20 cellular contexts compared by ENCODE assay signal in genomic region chr2:239800785-239801184, GRCh38.
DNase-seq lines count a peak whose midpoint lies in the region; ATAC-seq and TF ChIP-seq lines count a peak whose summit lies in the region.
"Had no signal": no experiment of that assay in that cellular context is flagged by ENCODE, and none has a peak within 500 bp of the region (broad histone marks: within the 10 kb centered on the region; RNA-seq: fewer than 3 reads in every experiment).

No MANE protein-coding gene starts in this region.

- H3K4me3 Mint-ChIP-seq in WTC11 (no peak overlapping the region), endodermal cell (no peak overlapping the region)

- H3K27ac ChIP-seq in endodermal cell (ENCODE audit: low read depth, low read length) (no peak overlapping the region), stomach (no peak overlapping the region), psoas muscle (no peak overlapping the region)
- H3K27ac ChIP-seq: C4-2B had no signal

- H3K4me1 ChIP-seq in endodermal cell (ENCODE audit: control insufficient read depth, insufficient read depth, low read length) (no peaks in the 10 kb centered on the region), stomach (no peaks in the 10 kb centered on the region), psoas muscle (no peaks in the 10 kb centered on the region)

- CTCF ChIA-PET in WTC11 (lab: Charles Lee), result no interaction called here

- H3K9me3 Mint-ChIP-seq in WTC11 (peaks cover 15% of the 10 kb centered on the region), endodermal cell (peaks cover 12% of the 10 kb centered on the region)

- H3K9me3 ChIP-seq in endodermal cell (ENCODE audit: control insufficient read depth, low read length) (no peaks in the 10 kb centered on the region), stomach (peaks cover 0 to 5% (median 1%) of the 10 kb centered on the region in 4 donors), psoas muscle (no peaks in the 10 kb centered on the region)

- H3K36me3 Mint-ChIP-seq in WTC11 (no peaks in the 10 kb centered on the region), endodermal cell (ENCODE audit: low read depth) (no peaks in the 10 kb centered on the region)
- H3K36me3 Mint-ChIP-seq: IgD-negative memory B cell had no signal

- no peak for TF ChIP-seq EP300 in stomach (IDR thresholded peaks at IDR 0.05)

- H3K4me3 ChIP-seq in endodermal cell (ENCODE audit: low read length), result no peak overlapping the region
- H3K4me3 ChIP-seq in stomach, result no peak overlapping the region
- H3K4me3 ChIP-seq in psoas muscle, result no peak overlapping the region

- ATAC-seq in WTC11 (no peak), psoas muscle (no peak), GM18502 (IDR thresholded peaks at IDR 0.05; ENCODE audit: poor library complexity, unreplicated experiment) (no peak)

- no peak overlapping the region for H3K9ac ChIP-seq in endodermal cell (ENCODE audit: extremely low read depth, low read length, poor library complexity, severe bottlenecking)

- POLR2A ChIA-PET in WTC11 (lab: Charles Lee), result no interaction called here

- TF ChIP-seq CTCF in WTC11 (IDR thresholded peaks at IDR 0.05) (no peak), endodermal cell (conservative IDR thresholded peaks at IDR 0.05) (no peak), stomach (IDR thresholded peaks at IDR 0.05) (no peak), psoas muscle (IDR thresholded peaks at IDR 0.05) (no peak)

- peaks cover 4% of the 10 kb centered on the region; the same call in 1 of the 2 replicates for H3K4me1 Mint-ChIP-seq in WTC11
- H3K4me1 Mint-ChIP-seq in endodermal cell, result no peaks in the 10 kb centered on the region
- H3K4me1 Mint-ChIP-seq: IgD-negative memory B cell had no signal

- intact Hi-C loops in stomach (cut with DNase I; ENCODE audit: low total_unique reads) (no loop called here), psoas muscle (cut with DNase I) (no loop called here)

- H3K27me3 ChIP-seq in endodermal cell (ENCODE audit: control insufficient read depth, insufficient read depth, low read length, poor library complexity, severe bottlenecking), result no peaks in the 10 kb centered on the region
- H3K27me3 ChIP-seq in stomach, result no peaks in the 10 kb centered on the region
- H3K27me3 ChIP-seq in psoas muscle (ENCODE audit: insufficient read depth in 3 of 3, low read length in 2 of 3), result peaks cover 0 to 4% (median 0%) of the 10 kb centered on the region in 3 donors

- no peaks in the 10 kb centered on the region for H3K36me3 ChIP-seq in endodermal cell (ENCODE audit: control insufficient read depth, insufficient read depth, low read length)
- no peaks in the 10 kb centered on the region for H3K36me3 ChIP-seq in stomach
- H3K36me3 ChIP-seq in psoas muscle (ENCODE audit: insufficient read depth in 1 of 2, low read depth in 1 of 2), result no peaks in the 10 kb centered on the region

- DNase-seq in activated CD8-positive, alpha-beta memory T cell treated with anti-CD3 and anti-CD28 coated beads for 24 hours, result peak; percentile 37
- DNase-seq in activated CD8-positive, alpha-beta memory T cell treated with anti-CD3 and anti-CD28 coated beads, Interleukin-2, amount 50 U/mL, for 4 hours, result no peak
- DNase-seq in WTC11 (ENCODE audit: low spot score) (peak; percentile 1), endodermal cell (peak; percentile 16), stomach (peak; percentile 17), psoas muscle (no peak), cerebellar cortex (ENCODE audit: low spot score) (no peak)
- DNase-seq: 8988T, DMS53, EL, GF-D8, NCI-H1694 treated with DMSO at 0.1 percent for 48 hours, NCI-H2081 treated with DMSO at 0.1 percent for 48 hours, NCI-H2171 treated with DMSO at 0.1 percent for 48 hours, NCI-H524 treated with DMSO at 0.1 percent for 48 hours, NCI-H82, OCI-M1 had no signal

- TF ChIP-seq POLR2A in stomach (IDR thresholded peaks at IDR 0.05), result no peak

- H3K27ac Mint-ChIP-seq in WTC11 (no peak overlapping the region), endodermal cell (no peak overlapping the region)

- H3K27me3 Mint-ChIP-seq in WTC11 (ENCODE audit: low read depth) (no peaks in the 10 kb centered on the region), endodermal cell (ENCODE audit: insufficient read depth) (no peaks in the 10 kb centered on the region)

- 83 to 86% methylated on average over 13 to 14 of the region's 14 CpGs for WGBS in endodermal cell (ENCODE audit: insufficient coverage in 1 of 2, insufficient read length in 1 of 2), 2 experiments
- WGBS in stomach, 5 donors, result 77 to 97% (median 84%) methylated on average over 14 of the region's 14 CpGs
- WGBS in psoas muscle, 3 donors, result 78 to 83% (median 82%) methylated on average over 14 of the region's 14 CpGs

TF ChIP-seq in WTC11, 78 proteins besides CTCF, POLR2A, EP300 and RAD21:
- TF ChIP-seq ESRRA (CRISPR knock-in tag; IDR thresholded peaks at IDR 0.05; ENCODE audit: borderline replicate concordance) (no peak), ZNF512 (CRISPR knock-in tag; IDR thresholded peaks at IDR 0.05; ENCODE audit: borderline replicate concordance) (no peak), RELA (CRISPR knock-in tag; IDR thresholded peaks at IDR 0.05; ENCODE audit: borderline replicate concordance) (no peak), ZNF219 (CRISPR knock-in tag; IDR thresholded peaks at IDR 0.05; ENCODE audit: borderline replicate concordance) (no peak), MAX (CRISPR knock-in tag; IDR thresholded peaks at IDR 0.05) (no peak), E2F1 (CRISPR knock-in tag; IDR thresholded peaks at IDR 0.05) (no peak), ZNF671 (CRISPR knock-in tag; IDR thresholded peaks at IDR 0.05) (no peak), ZNF121 (CRISPR knock-in tag; IDR thresholded peaks at IDR 0.05) (no peak), CBFB (CRISPR knock-in tag; IDR thresholded peaks at IDR 0.05; ENCODE audit: low read depth) (no peak), SMAD3 (CRISPR knock-in tag; IDR thresholded peaks at IDR 0.05; ENCODE audit: borderline replicate concordance) (no peak), ERG (CRISPR knock-in tag; IDR thresholded peaks at IDR 0.05) (no peak), GTF2I (CRISPR knock-in tag; conservative IDR thresholded peaks at IDR 0.05) (no peak)

Comparison
In these comparisons a context has a peak if more than half of its experiments do, and no peak if none do; other contexts are left out.
1. DNase-seq: peak in activated CD8-positive, alpha-beta memory T cell treated with anti-CD3 and anti-CD28 coated beads for 24 hours (single experiment), WTC11 (single experiment), endodermal cell (single experiment) and stomach (single experiment); none in activated CD8-positive, alpha-beta memory T cell treated with anti-CD3 and anti-CD28 coated beads, Interleukin-2, amount 50 U/mL, for 4 hours (single experiment), psoas muscle (0 of 2) and cerebellar cortex (single experiment).